Comparison of ENCODE assay signal across 33 cellular contexts in genomic region chr10:128610113-128610512, GRCh38.
"Had no signal": no experiment of that assay in that cellular context is flagged by ENCODE, and none has a peak within 500 bp of the region (broad histone marks: within the 10 kb centered on the region; RNA-seq: fewer than 3 reads in every experiment).

No MANE protein-coding gene starts in this region.

- H3K4me1 ChIP-seq: adrenal gland, ascending aorta, breast epithelium had no signal

- H3K36me3 ChIP-seq: adrenal gland, ascending aorta, brain microvascular endothelial cell, breast epithelium, cardiac muscle cell had no signal

- FAIRE-seq: astrocyte, bronchial epithelial cell had no signal

- H3K9me3 ChIP-seq: adrenal gland, ascending aorta, body of pancreas, breast epithelium had no signal

- H3K27ac ChIP-seq: adrenal gland, ascending aorta, body of pancreas, brain microvascular endothelial cell, breast epithelium, cardiac muscle cell had no signal

- ATAC-seq: activated naive CD4-positive, alpha-beta T cell treated with anti-CD3 and anti-CD28 coated beads, Interleukin-2, amount 50 U/mL, for 72 hours; activated naive CD8-positive, alpha-beta T cell treated with anti-CD3 and anti-CD28 coated beads, Interleukin-2, amount 50 U/mL, for 24 hours; activated T-cell treated with anti-CD3 and anti-CD28 coated beads, Interleukin-2, amount 50 U/mL, for 72 hours; activated T-helper 17 cell treated with anti-CD3 and anti-CD28 coated beads, Interleukin-2, amount 50 U/mL, for 72 hours; body of pancreas had no signal

- H3K27me3 ChIP-seq: adrenal gland, ascending aorta, body of pancreas, brain microvascular endothelial cell, cardiac muscle cell had no signal

- DNase-seq: activated effector memory CD4-positive, alpha-beta T cell treated with anti-CD3 and anti-CD28 coated beads, Interleukin-2, amount 50 U/mL, for 16 hours; activated effector memory CD4-positive, alpha-beta T cell treated with Interleukin-2 at 50 U/mL for 16 hours; activated gamma-delta T cell; activated gamma-delta T cell treated with Interleukin-2 at 50 U/mL for 16 hours; activated naive CD4-positive, alpha-beta T cell; activated naive CD4-positive, alpha-beta T cell treated with anti-CD3 and anti-CD28 coated beads for 36 hours; activated naive CD4-positive, alpha-beta T cell treated with anti-CD3 and anti-CD28 coated beads, Interleukin-2, amount 10 ng/mL, durations not matched to agents 7 days and 5 days; activated naive CD4-positive, alpha-beta T cell treated with anti-CD3 and anti-CD28 coated beads, Interleukin-2, amount 50 U/mL, for 16 hours; activated naive CD4-positive, alpha-beta T cell treated with Interleukin-2 at 50 U/mL for 16 hours; activated naive CD8-positive, alpha-beta T cell treated with anti-CD3 and anti-CD28 coated beads for 36 hours; activated naive CD8-positive, alpha-beta T cell treated with anti-CD3 and anti-CD28 coated beads, Interleukin-2, amount 10 ng/mL, durations not matched to agents 7 days and 5 days; activated naive CD8-positive, alpha-beta T cell treated with anti-CD3 and anti-CD28 coated beads, Interleukin-2, amount 50 U/mL, for 24 hours; activated T-cell treated with anti-CD3 and anti-CD28 coated beads, Interleukin-2, amount 50 U/mL, for 1 hour; activated T-cell treated with anti-CD3 and anti-CD28 coated beads, Interleukin-2, amount 50 U/mL, for 24 hours; activated T-cell treated with anti-CD3 and anti-CD28 coated beads, Interleukin-2, amount 50 U/mL, for 4 hours; activated T-cell treated with anti-CD3 and anti-CD28 coated beads, Interleukin-2, amount 50 U/mL, for 48 hours; activated T-cell treated with anti-CD3 and anti-CD28 coated beads, Interleukin-2, amount 50 U/mL, for 72 hours; adrenal gland; amniotic stem cell; amygdala; anterior cingulate cortex; aorta; body of pancreas; brain microvascular endothelial cell; caudate nucleus; cerebellar nuclear complex had no signal

- H3K4me3 ChIP-seq: adrenal gland, ascending aorta, body of pancreas, breast epithelium, cardiac muscle cell had no signal
